Comparison of ENCODE assay signal across 19 cellular contexts in the genomic region with DNA sequence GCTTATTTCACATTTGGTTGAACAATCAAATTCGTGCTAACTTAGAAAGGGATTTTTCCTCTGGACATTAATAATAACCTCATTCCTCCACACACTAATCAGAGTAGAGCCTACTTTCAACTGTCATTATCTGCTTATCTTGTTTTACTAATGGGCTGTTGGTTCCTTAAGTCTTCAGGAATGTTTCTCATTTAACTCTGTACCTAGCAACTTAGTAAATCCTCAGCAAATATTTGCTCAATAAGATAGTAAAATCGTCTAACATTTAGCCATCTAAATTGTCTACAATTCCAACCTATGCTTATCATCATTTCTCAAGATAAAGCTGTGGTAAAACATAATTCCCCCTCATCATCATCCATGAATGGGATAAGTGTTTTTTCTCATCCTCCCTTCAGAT.
DNase-seq lines count a peak whose midpoint lies in the region; ATAC-seq, FAIRE-seq and TF ChIP-seq lines count a peak whose summit lies in the region.
"Had no signal": no experiment of that assay in that cellular context is flagged by ENCODE, and none has a peak within 500 bp of the region (broad histone marks: within the 10 kb centered on the region; RNA-seq: fewer than 3 reads in every experiment).

No MANE protein-coding gene starts in this region.

- CTCF ChIA-PET in A549 (lab: Yijun Ruan, JAX): no interaction called here
- CTCF ChIA-PET in HEK293 (lab: Yijun Ruan, JAX): no interaction called here

- no peaks in the 10 kb centered on the region for H3K36me3 ChIP-seq in HEK293 (ENCODE audit: control insufficient read depth in 2 of 2, insufficient read depth in 1 of 2, low read length in 2 of 2)
- no peaks in the 10 kb centered on the region for H3K36me3 ChIP-seq in mesodermal cell (ENCODE audit: control insufficient read depth, insufficient read depth, low read length)
- H3K36me3 ChIP-seq in stomach: no peaks in the 10 kb centered on the region

- TF ChIP-seq RAD21 in A549 (conservative IDR thresholded peaks at IDR 0.05 in 1 of 2, IDR thresholded peaks at IDR 0.05 in 1 of 2): no peak

- 4% methylated on average over 2 of the region's 2 CpGs for WGBS in A549 (ENCODE audit: missing lambda C conversion rate)
- 54 to 100% methylated on average over 1 to 2 of the region's 2 CpGs for WGBS in mesodermal cell (ENCODE audit: insufficient coverage in 2 of 2), 2 experiments
- WGBS in stomach, 5 donors: 19 to 31% (median 23%) methylated on average over 2 of the region's 2 CpGs

- H3K9me3 ChIP-seq in A549 (no peaks in the 10 kb centered on the region), HEK293 (ENCODE audit: control insufficient read depth, insufficient read depth, low read depth, low read length) (no peaks in the 10 kb centered on the region), mesodermal cell (ENCODE audit: control insufficient read depth, low read length) (no peaks in the 10 kb centered on the region), stomach (no peaks in the 10 kb centered on the region)

- intact Hi-C loops in stomach (cut with DNase I; ENCODE audit: low total_unique reads): no loop called here

- no peak for TF ChIP-seq POLR2A in A549 (IDR thresholded peaks at IDR 0.05; ENCODE audit: low read length)
- no peak for TF ChIP-seq POLR2A in stomach (IDR thresholded peaks at IDR 0.05)

- DNase-seq in A549 (ENCODE audit: low read depth in 1 of 2, low spot score in 1 of 2) (no peak), amniotic epithelial cell (ENCODE audit: low read depth) (peak; percentile 92), GM03348 (ENCODE audit: low spot score) (no peak), NCI-H1092 treated with DMSO at 0.1 percent for 48 hours (lab: John Stamatoyannopoulos, UW) (no peak), stomach (no peak), SW480 (ENCODE audit: low spot score) (no peak)
- DNase-seq: DMS53, GOT3, NCI-H1436 treated with DMSO at 0.1 percent for 48 hours, NCI-H2029 treated with DMSO at 0.1 percent for 48 hours, NCI-H2171 treated with DMSO at 0.1 percent for 48 hours, NCI-H510A, NCI-H82 had no signal

- no peaks in the 10 kb centered on the region for H3K27me3 ChIP-seq in stomach

- FAIRE-seq in A549 (lab: Jason Lieb, UNC): no peak
- FAIRE-seq: A204.1, HepG2 had no signal

- peak overlapping the region; percentile 83 for H3K4me2 ChIP-seq in A549
- H3K4me2 ChIP-seq: KMS-11 had no signal

- H3K4me3 ChIP-seq in A549: no peak overlapping the region; the same call in 2 of the 3 replicates
- no peak overlapping the region for H3K4me3 ChIP-seq in HEK293 (ENCODE audit: low read depth, low read length)
- H3K4me3 ChIP-seq in mesodermal cell (ENCODE audit: extremely low read depth, insufficient read depth, low read length, poor library complexity, severe bottlenecking): no peak overlapping the region
- H3K4me3 ChIP-seq in stomach: no peak overlapping the region

- ATAC-seq in A549: no peak; a peak in 2 of 6 replicates
- ATAC-seq: HepG2 had no signal

- TF ChIP-seq EP300 in A549 (IDR thresholded peaks at IDR 0.05) (no peak), stomach (IDR thresholded peaks at IDR 0.05) (no peak)

- POLR2A ChIA-PET in A549 (lab: Yijun Ruan, JAX): no interaction called here
- POLR2A ChIA-PET in HEK293 (lab: Yijun Ruan, JAX): no interaction called here

- H3K4me1 ChIP-seq in A549: peaks cover 90% of the 10 kb centered on the region
- peaks cover 7% of the 10 kb centered on the region; the same call in 1 of the 2 replicates for H3K4me1 ChIP-seq in HEK293 (ENCODE audit: control insufficient read depth, insufficient read depth, low read length)
- peaks cover 69% of the 10 kb centered on the region for H3K4me1 ChIP-seq in mesodermal cell (ENCODE audit: control insufficient read depth, insufficient read depth, low read length, poor library complexity, severe bottlenecking)
- H3K4me1 ChIP-seq in stomach: no peaks in the 10 kb centered on the region

- TF ChIP-seq CTCF in A549 (IDR thresholded peaks at IDR 0.05): no peak
- no peak for TF ChIP-seq CTCF in HEK293 (tag by site-specific recombination; IDR thresholded peaks at IDR 0.05)
- no peak for TF ChIP-seq CTCF in stomach (IDR thresholded peaks at IDR 0.05)

- peak overlapping the region; percentile 76 to 81 for H3K27ac ChIP-seq in A549
- no peak overlapping the region for H3K27ac ChIP-seq in HEK293 (ENCODE audit: extremely low read depth, low read depth, low read length)
- H3K27ac ChIP-seq in mesodermal cell (ENCODE audit: low read depth, low read length, severe bottlenecking): peak overlapping the region; percentile 57
- H3K27ac ChIP-seq in stomach: no peak overlapping the region
- H3K27ac ChIP-seq: C4-2B, KMS-11 had no signal

TF ChIP-seq in A549, 52 proteins besides CTCF, POLR2A, EP300 and RAD21:
- TF ChIP-seq MAZ (IDR thresholded peaks at IDR 0.05; ENCODE audit: borderline replicate concordance, low read depth, low read length): no peak
- peak; percentile 41; the same call in 1 of the 2 replicates for TF ChIP-seq GATA3 (IDR thresholded peaks at IDR 0.05; ENCODE audit: borderline replicate concordance)
- TF ChIP-seq, protein P1, sequence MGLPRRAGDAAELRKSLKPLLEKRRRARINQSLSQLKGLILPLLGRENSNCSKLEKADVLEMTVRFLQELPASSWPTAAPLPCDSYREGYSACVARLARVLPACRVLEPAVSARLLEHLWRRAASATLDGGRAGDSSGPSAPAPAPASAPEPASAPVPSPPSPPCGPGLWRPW (IDR thresholded peaks at IDR 0.05): no peak
- TF ChIP-seq RFX5 (IDR thresholded peaks at IDR 0.05): no peak

TF ChIP-seq in HEK293, 187 proteins besides CTCF, POLR2A, EP300 and RAD21:
- TF ChIP-seq ZNF664 (tag by site-specific recombination; IDR thresholded peaks at IDR 0.05) (peak; percentile 49; the same call in 1 of the 2 replicates), ZNF302 (tag by site-specific recombination; IDR thresholded peaks at IDR 0.05; ENCODE audit: low read depth) (no peak)

Comparison
In these comparisons a context has a peak if more than half of its experiments do, and no peak if none do; other contexts are left out.
1. H3K27ac ChIP-seq: peak in A549 (2 of 2) and mesodermal cell (single experiment); none in HEK293 (single experiment) and stomach (0 of 5).